9 cellular contexts compared by ENCODE assay signal in the genomic region with DNA sequence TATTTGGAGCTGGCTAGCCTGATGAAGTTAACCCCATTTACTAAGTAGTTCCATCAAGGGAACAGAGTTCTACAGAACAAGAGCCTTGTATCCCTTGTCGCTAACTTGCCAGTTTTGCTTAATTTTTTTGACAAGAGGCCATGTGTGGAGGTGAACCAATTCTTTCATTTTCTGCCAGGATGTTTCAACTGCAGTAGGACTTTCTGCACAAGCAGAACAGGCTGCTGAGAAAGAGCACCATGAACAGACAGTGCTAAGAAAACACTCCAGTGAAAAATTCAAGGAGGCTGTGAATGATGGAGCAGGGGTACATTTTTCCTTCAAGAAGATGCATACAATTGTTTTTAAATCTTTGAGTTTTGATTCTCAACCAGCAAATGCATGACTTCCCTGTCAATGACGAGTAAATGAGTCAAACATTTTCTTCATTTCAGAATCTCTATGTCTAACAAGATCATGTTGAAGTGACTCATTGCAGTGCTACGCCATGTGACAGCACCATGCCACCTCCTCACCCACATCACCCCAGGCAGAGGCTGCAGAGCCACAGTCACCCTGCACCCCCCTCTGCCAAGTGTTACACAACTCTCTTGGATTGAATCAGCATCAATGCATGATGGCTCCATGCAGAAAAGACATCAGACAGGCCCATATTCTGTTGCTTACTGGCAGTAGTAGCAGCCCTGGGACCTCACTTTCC.
DNase-seq lines count a peak whose midpoint lies in the region; ATAC-seq, FAIRE-seq and TF ChIP-seq lines count a peak whose summit lies in the region.
"Had no signal": no experiment of that assay in that cellular context is flagged by ENCODE, and none has a peak within 500 bp of the region (broad histone marks: within the 10 kb centered on the region; RNA-seq: fewer than 3 reads in every experiment).

No MANE protein-coding gene starts in this region.

- H3K9me3 ChIP-seq in pancreas (no peaks in the 10 kb centered on the region), thyroid gland (no peaks in the 10 kb centered on the region)

- CTCF ChIA-PET in T-cell (lab: Charles Lee): no interaction called here

- peak overlapping the region in 1 of 2 donors; percentile 56 for H3K27ac Mint-ChIP-seq in T-cell
- H3K27ac Mint-ChIP-seq in type B pancreatic cell: no peak overlapping the region

- TF ChIP-seq CTCF in pancreas (IDR thresholded peaks at IDR 0.05) (no peak), type B pancreatic cell (conservative IDR thresholded peaks at IDR 0.05) (no peak), thyroid gland (IDR thresholded peaks at IDR 0.05) (no peak)

- DNase-seq in GM04504 (ENCODE audit: low read depth): peak; percentile 79
- DNase-seq in T-cell: peak in 2 of 34 experiments; percentile 7 to 9
- peak in 55 of 61 donors; percentile 6 to 97 (median 76) for DNase-seq in caudate nucleus (lab: John Stamatoyannopoulos, UW)
- DNase-seq in pancreas: no peak
- DNase-seq in type B pancreatic cell (ENCODE audit: extremely low spot score, unreplicated experiment): no peak
- no peak for DNase-seq in thyroid gland
- no peak for DNase-seq in NCI-H510A (lab: John Stamatoyannopoulos, UW)
- no peak for DNase-seq in Kasumi-1 (lab: John Stamatoyannopoulos, UW)

- WGBS in pancreas, 2 donors: 87 to 98% methylated on average over 3 of the region's 3 CpGs
- 82 to 89% methylated on average over 3 of the region's 3 CpGs for WGBS in thyroid gland, 2 donors

- no peaks in the 10 kb centered on the region for H3K9me3 Mint-ChIP-seq in T-cell
- H3K9me3 Mint-ChIP-seq in type B pancreatic cell: no peaks in the 10 kb centered on the region

- no peaks in the 10 kb centered on the region for H3K27me3 ChIP-seq in pancreas
- H3K27me3 ChIP-seq in thyroid gland: no peaks in the 10 kb centered on the region

- H3K4me3 ChIP-seq in pancreas (no peak overlapping the region), thyroid gland (replicated peaks in 1 of 3) (no peak overlapping the region)

- H3K36me3 ChIP-seq in pancreas (no peaks in the 10 kb centered on the region), thyroid gland (no peaks in the 10 kb centered on the region)

- H3K27me3 Mint-ChIP-seq in T-cell (peaks cover 0 to 3% of the 10 kb centered on the region in 2 donors), type B pancreatic cell (no peaks in the 10 kb centered on the region)

- intact Hi-C loops in pancreas (cut with DNase I): no loop called here
- intact Hi-C loops in thyroid gland (cut with DNase I): no loop called here

- H3K4me3 Mint-ChIP-seq in T-cell (no peak overlapping the region), type B pancreatic cell (no peak overlapping the region)

- peaks cover 31 to 34% (median 32%) of the 10 kb centered on the region in 3 donors for H3K4me1 Mint-ChIP-seq in T-cell
- no peaks in the 10 kb centered on the region for H3K4me1 Mint-ChIP-seq in type B pancreatic cell (ENCODE audit: unreplicated experiment)

- H3K36me3 Mint-ChIP-seq in T-cell: no peaks in the 10 kb centered on the region
- no peaks in the 10 kb centered on the region for H3K36me3 Mint-ChIP-seq in type B pancreatic cell

- ATAC-seq in T-cell (replicated peaks in 1 of 4): peak; percentile 46 to 74 (median 58)
- peak in 3 of 4 donors; percentile 27 to 69 (median 34) for ATAC-seq in pancreas

- H3K27ac ChIP-seq in caudate nucleus (ENCODE audit: low read depth, low read length) (peak overlapping the region; percentile 77), pancreas (no peak overlapping the region), thyroid gland (peak overlapping the region in 1 of 3 donors; percentile 13)
- H3K27ac ChIP-seq: HL-60 had no signal

- no peak for TF ChIP-seq POLR2A in thyroid gland (IDR thresholded peaks at IDR 0.05)

- FAIRE-seq in pancreas (lab: Jason Lieb, UNC): no peak

- POLR2A ChIA-PET in T-cell (lab: Charles Lee): no interaction called here

- H3K4me1 ChIP-seq in pancreas (no peaks in the 10 kb centered on the region), thyroid gland (no peaks in the 10 kb centered on the region)

Comparison
In these comparisons a context has a peak if more than half of its experiments do, and no peak if none do; other contexts are left out.
1. DNase-seq: peak in GM04504 (single experiment) and caudate nucleus (55 of 61); none in pancreas (0 of 6), type B pancreatic cell (single experiment), thyroid gland (0 of 2), NCI-H510A (single experiment) and Kasumi-1 (0 of 2).